In genomic region chr18:58525517-58525916, GRCh38 we compare ENCODE assay signal across 9 cellular contexts.
A peak's percentile ranks its signal among the peaks of the same experiment; 100 is the strongest.
DNase-seq lines count a peak whose midpoint lies in the region; ATAC-seq and TF ChIP-seq lines count a peak whose summit lies in the region.
"Had no signal": no experiment of that assay in that cellular context is flagged by ENCODE, and none has a peak within 500 bp of the region (broad histone marks: within the 10 kb centered on the region; RNA-seq: fewer than 3 reads in every experiment).

No MANE protein-coding gene starts in this region.

- no peaks in the 10 kb centered on the region for H3K27me3 Mint-ChIP-seq in HFFc6 (ENCODE audit: insufficient read depth)

- TF ChIP-seq CTCF in HFFc6 (IDR thresholded peaks at IDR 0.05), result no peak

- intact Hi-C loops in sciatic nerve (cut with DNase I) (no loop called here), head of caudate nucleus (cut with DNase I) (no loop called here)

- no peaks in the 10 kb centered on the region for H3K9me3 Mint-ChIP-seq in HFFc6

- DNase-seq in HFFc6 (peak; percentile 75), NAMALWA (ENCODE audit: low spot score) (no peak), sciatic nerve (ENCODE audit: low spot score) (no peak), head of caudate nucleus (no peak), NCI-H526 treated with DMSO at 0.1 percent for 48 hours (lab: John Stamatoyannopoulos, UW) (no peak)
- DNase-seq in activated T-cell treated with anti-CD3 and anti-CD28 coated beads, Interleukin-2, amount 50 U/mL, for 48 hours, result peak; percentile 66 to 77
- peak; percentile 58 to 66 for DNase-seq in stimulated activated CD4-positive, alpha-beta T cell treated with anti-CD3 and anti-CD28 coated beads, Interleukin-2, amount 100 ng/mL, for 24 hours
- DNase-seq: spleen had no signal

- peak overlapping the region; percentile 36; the same call in 1 of the 2 replicates for H3K27ac Mint-ChIP-seq in HFFc6

- no peak overlapping the region; the same call in 1 of the 2 replicates for H3K4me3 Mint-ChIP-seq in HFFc6

- H3K4me1 Mint-ChIP-seq in HFFc6 (ENCODE audit: low read depth), result peaks cover 41% of the 10 kb centered on the region

- ATAC-seq in GM18517 (IDR thresholded peaks at IDR 0.05; ENCODE audit: unreplicated experiment) (peak; percentile 34), sciatic nerve (no peak)

- H3K36me3 Mint-ChIP-seq in HFFc6 (ENCODE audit: low read depth), result peaks cover 41% of the 10 kb centered on the region

Comparison
In these comparisons a context has a peak if more than half of its experiments do, and no peak if none do; other contexts are left out.
1. DNase-seq: peak in HFFc6 (single experiment), activated T-cell treated with anti-CD3 and anti-CD28 coated beads, Interleukin-2, amount 50 U/mL, for 48 hours (2 of 2) and stimulated activated CD4-positive, alpha-beta T cell treated with anti-CD3 and anti-CD28 coated beads, Interleukin-2, amount 100 ng/mL, for 24 hours (2 of 2); none in NAMALWA (single experiment), sciatic nerve (single experiment), head of caudate nucleus (0 of 42) and NCI-H526 treated with DMSO at 0.1 percent for 48 hours (single experiment).